ENCODE assay signal across 16 cellular contexts in the genomic region with DNA sequence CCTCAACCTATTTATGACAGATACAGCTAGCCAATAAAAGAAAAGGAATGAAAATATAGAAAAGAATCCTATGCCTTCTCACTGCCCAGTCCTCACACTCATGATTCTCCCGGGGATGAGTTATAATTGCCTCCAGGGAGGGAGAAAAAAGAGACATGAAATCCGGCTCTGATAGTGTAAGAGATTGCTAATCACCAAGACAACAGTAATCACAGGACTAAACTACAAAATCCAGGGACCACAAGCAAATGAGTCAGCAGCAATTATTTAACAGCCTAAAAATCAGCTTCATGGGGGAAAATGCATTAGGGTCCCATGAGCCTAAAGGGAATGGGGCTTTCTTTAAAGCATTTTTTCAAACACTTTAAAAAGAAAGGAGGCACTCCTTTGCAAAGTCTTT.
DNase-seq lines count a peak whose midpoint lies in the region; ATAC-seq, FAIRE-seq and TF ChIP-seq lines count a peak whose summit lies in the region.
"Had no signal": no experiment of that assay in that cellular context is flagged by ENCODE, and none has a peak within 500 bp of the region (broad histone marks: within the 10 kb centered on the region; RNA-seq: fewer than 3 reads in every experiment).

No MANE protein-coding gene starts in this region.

- H3K27me3 ChIP-seq in GM23248 (replicated peaks; ENCODE audit: insufficient read depth) (no peaks in the 10 kb centered on the region), adipocyte (replicated peaks; ENCODE audit: control insufficient read depth, insufficient read depth, low read length) (peaks cover 2% of the 10 kb centered on the region), foreskin keratinocyte (no peaks in the 10 kb centered on the region), small intestine (ENCODE audit: control insufficient read depth in 2 of 2, insufficient read depth in 2 of 2, low read length in 2 of 2) (no peaks in the 10 kb centered on the region)
- H3K27me3 ChIP-seq: ascending aorta, neutrophil, upper lobe of right lung had no signal

- H3K4me3 ChIP-seq in AG10803 (ENCODE audit: low read length) (no peak overlapping the region), GM23248 (no peak overlapping the region), adipocyte (ENCODE audit: low read length) (no peak overlapping the region), small intestine (ENCODE audit: low read depth in 1 of 2, low read length in 2 of 2) (no peak overlapping the region)
- H3K4me3 ChIP-seq: ascending aorta, upper lobe of right lung had no signal

- H3K36me3 ChIP-seq in GM23248 (ENCODE audit: low read depth), result no peaks in the 10 kb centered on the region
- no peaks in the 10 kb centered on the region for H3K36me3 ChIP-seq in adipocyte (ENCODE audit: control insufficient read depth, insufficient read depth, low read length, severe bottlenecking)
- H3K36me3 ChIP-seq in small intestine (ENCODE audit: control insufficient read depth in 2 of 2, insufficient read depth in 2 of 2, low read length in 2 of 2), result no peaks in the 10 kb centered on the region
- H3K36me3 ChIP-seq: ascending aorta, neutrophil, upper lobe of right lung had no signal

- peak; percentile 12 for DNase-seq in AG10803 (ENCODE audit: low read depth)
- peak; percentile 59 for DNase-seq in GM23248
- DNase-seq in adipocyte (ENCODE audit: low read depth), result peak; percentile 25
- DNase-seq in foreskin keratinocyte, result peak; percentile 28 to 63
- DNase-seq in small intestine, result no peak
- no peak for DNase-seq in AML-193 (lab: John Stamatoyannopoulos, UW)
- DNase-seq: activated CD4-positive, CD25-positive, alpha-beta regulatory T cell; activated effector memory CD4-positive, alpha-beta T cell treated with Interleukin-2 at 50 U/mL for 16 hours; DMS 273 treated with DMSO at 0.1 percent for 48 hours; NCI-H446; upper lobe of right lung had no signal

- no peak overlapping the region for H3K9ac ChIP-seq in GM23248
- H3K9ac ChIP-seq in adipocyte (ENCODE audit: low read length), result no peak overlapping the region

- H3K4me2 ChIP-seq in GM23248 (ENCODE audit: unreplicated experiment), result no peak overlapping the region

- H3K4me1 ChIP-seq in GM23248 (ENCODE audit: insufficient read depth), result no peaks in the 10 kb centered on the region
- no peaks in the 10 kb centered on the region for H3K4me1 ChIP-seq in adipocyte (ENCODE audit: control insufficient read depth, insufficient read depth, low read length)
- H3K4me1 ChIP-seq in foreskin keratinocyte, result no peaks in the 10 kb centered on the region
- no peaks in the 10 kb centered on the region for H3K4me1 ChIP-seq in small intestine (ENCODE audit: control insufficient read depth in 2 of 2, insufficient read depth in 1 of 2, low read depth in 1 of 2, low read length in 1 of 2)
- H3K4me1 ChIP-seq: ascending aorta, upper lobe of right lung had no signal

- no peaks in the 10 kb centered on the region for H3K79me2 ChIP-seq in GM23248 (ENCODE audit: insufficient read depth)

- 0% methylated on average over 2 of the region's 2 CpGs for WGBS in GM23248 (ENCODE audit: low coverage in 1 of 2, low lambda C conversion rate in 2 of 2, missing lambda C conversion rate in 2 of 2), 2 experiments
- WGBS in small intestine, 3 donors, result 16 to 20% (median 17%) methylated on average over 2 of the region's 2 CpGs

- H4K20me1 ChIP-seq in GM23248 (ENCODE audit: insufficient read depth), result no peaks in the 10 kb centered on the region

- peak; percentile 76 for ATAC-seq in foreskin keratinocyte
- no peak for ATAC-seq in GM18867 (IDR thresholded peaks at IDR 0.05; ENCODE audit: unreplicated experiment)
- ATAC-seq in GM18907 (IDR thresholded peaks at IDR 0.05; ENCODE audit: unreplicated experiment), result no peak
- ATAC-seq: upper lobe of right lung had no signal

- H3K9me3 ChIP-seq in GM23248 (ENCODE audit: low read depth), result no peaks in the 10 kb centered on the region
- H3K9me3 ChIP-seq in adipocyte (ENCODE audit: control insufficient read depth, low read length), result no peaks in the 10 kb centered on the region
- no peaks in the 10 kb centered on the region for H3K9me3 ChIP-seq in small intestine (ENCODE audit: control insufficient read depth, low read depth)
- H3K9me3 ChIP-seq: ascending aorta, neutrophil, upper lobe of right lung had no signal

- H3K27ac ChIP-seq in GM23248 (no peak overlapping the region), foreskin keratinocyte (no peak overlapping the region), small intestine (ENCODE audit: low read depth in 1 of 2, low read length in 1 of 2) (no peak overlapping the region)
- H3K27ac ChIP-seq: ascending aorta, neutrophil, upper lobe of right lung had no signal

- TF ChIP-seq CTCF in AG10803 (conservative IDR thresholded peaks at IDR 0.05; ENCODE audit: low read length), result no peak
- TF ChIP-seq CTCF in foreskin keratinocyte (conservative IDR thresholded peaks at IDR 0.05), result no peak

- no peak for FAIRE-seq in small intestine (lab: Jason Lieb, UNC)
- FAIRE-seq: H54 had no signal

- H2AFZ ChIP-seq in GM23248, result no peak overlapping the region

- no peaks in the 10 kb centered on the region for H3F3A ChIP-seq in GM23248 (ENCODE audit: insufficient read depth)

- in situ Hi-C loops in GM23248 (cut with MboI), result no loop called here

- H3K9me2 ChIP-seq in GM23248 (ENCODE audit: insufficient read depth), result no peaks in the 10 kb centered on the region

Comparison
In these comparisons a context has a peak if more than half of its experiments do, and no peak if none do; other contexts are left out.
1. DNase-seq: peak in AG10803 (single experiment), GM23248 (single experiment), adipocyte (single experiment) and foreskin keratinocyte (2 of 2); none in small intestine (single experiment) and AML-193 (0 of 2).